9 cellular contexts compared by ENCODE assay signal in genomic region chr6:32046450-32047083, GRCh38. TPM values are rescaled to one million over a fixed set of nuclear protein-coding genes. Genes with fewer than 3 reads are reported as not detected.
DNase-seq lines count a peak whose midpoint lies in the region; ATAC-seq, FAIRE-seq and TF ChIP-seq lines count a peak whose summit lies in the region.
"Had no signal": no experiment of that assay in that cellular context is flagged by ENCODE, and none has a peak within 500 bp of the region (broad histone marks: within the 10 kb centered on the region; RNA-seq: fewer than 3 reads in every experiment).

No MANE protein-coding gene starts in this region.

- CTCF ChIA-PET in activated naive CD4-positive, alpha-beta T cell treated with anti-CD3 and anti-CD28 coated beads for 36 hours (lab: Charles Lee), result interaction anchor here (0.8 to 1.5 kb wide), 2 partner anchors 17 to 739 kb away, joined by 3 read pairs; no protein-coding TSS in a partner anchor

- H3K9me3 Mint-ChIP-seq in brain, result no peaks in the 10 kb centered on the region
- no peaks in the 10 kb centered on the region for H3K9me3 Mint-ChIP-seq in activated naive CD4-positive, alpha-beta T cell treated with anti-CD3 and anti-CD28 coated beads for 36 hours
- H3K9me3 Mint-ChIP-seq: T-helper 1 cell treated with Interleukin-12 subunit alpha and Interleukin-12 subunit beta and Interleukin-4 antibody, amounts not matched to agents 30 μg/mL and 1 μg/mL, for 36 hours had no signal

- ATAC-seq in GM18907 (IDR thresholded peaks at IDR 0.05; ENCODE audit: unreplicated experiment), result no peak
- ATAC-seq in GM18861 (IDR thresholded peaks at IDR 0.05; ENCODE audit: unreplicated experiment), result no peak

- no peaks in the 10 kb centered on the region for H3K27me3 ChIP-seq in layer of hippocampus (ENCODE audit: control insufficient read depth, insufficient read depth, low read length)

- H3K27ac ChIP-seq in layer of hippocampus (ENCODE audit: low read depth, low read length), result peak overlapping the region; percentile 42

- no peak overlapping the region for H3K4me3 Mint-ChIP-seq in brain
- no peak overlapping the region for H3K4me3 Mint-ChIP-seq in activated naive CD4-positive, alpha-beta T cell treated with anti-CD3 and anti-CD28 coated beads for 36 hours
- H3K4me3 Mint-ChIP-seq: T-helper 1 cell treated with Interleukin-12 subunit alpha and Interleukin-12 subunit beta and Interleukin-4 antibody, amounts not matched to agents 30 μg/mL and 1 μg/mL, for 36 hours had no signal

- H3K27ac Mint-ChIP-seq in brain, result peak overlapping the region; percentile 41 to 82 (median 70)
- H3K27ac Mint-ChIP-seq in activated naive CD4-positive, alpha-beta T cell treated with anti-CD3 and anti-CD28 coated beads for 36 hours, result no peak overlapping the region
- H3K27ac Mint-ChIP-seq: T-helper 1 cell treated with Interleukin-12 subunit alpha and Interleukin-12 subunit beta and Interleukin-4 antibody, amounts not matched to agents 30 μg/mL and 1 μg/mL, for 36 hours had no signal

- DNase-seq in NCI-H345 (lab: John Stamatoyannopoulos, UW), result peak; percentile 15
- DNase-seq in NCI-H345 treated with DMSO at 0.1 percent for 48 hours (lab: John Stamatoyannopoulos, UW; ENCODE audit: unreplicated experiment), result no peak
- DNase-seq in urothelium cell line (ENCODE audit: low spot score), result peak; percentile 40
- no peak for DNase-seq in activated naive CD4-positive, alpha-beta T cell treated with anti-CD3 and anti-CD28 coated beads for 36 hours

- H3K36me3 Mint-ChIP-seq in brain, result no peaks in the 10 kb centered on the region
- no peaks in the 10 kb centered on the region for H3K36me3 Mint-ChIP-seq in activated naive CD4-positive, alpha-beta T cell treated with anti-CD3 and anti-CD28 coated beads for 36 hours (ENCODE audit: low read depth)

- FAIRE-seq in urothelium cell line (lab: Jason Lieb, UNC), result no peak

- TF ChIP-seq CTCF in brain (conservative IDR thresholded peaks at IDR 0.05), result peak in 1 of 2 experiments; percentile 30

- H3K4me1 Mint-ChIP-seq in brain, result peaks cover 21% of the 10 kb centered on the region
- peaks cover 3% of the 10 kb centered on the region for H3K4me1 Mint-ChIP-seq in activated naive CD4-positive, alpha-beta T cell treated with anti-CD3 and anti-CD28 coated beads for 36 hours (ENCODE audit: low read depth)

- H3K27me3 Mint-ChIP-seq in brain, result peaks cover under 1% of the 10 kb centered on the region
- no peaks in the 10 kb centered on the region for H3K27me3 Mint-ChIP-seq in activated naive CD4-positive, alpha-beta T cell treated with anti-CD3 and anti-CD28 coated beads for 36 hours (ENCODE audit: low read depth)

- intact Hi-C loops in activated naive CD4-positive, alpha-beta T cell treated with anti-CD3 and anti-CD28 coated beads for 36 hours (cut with micrococcal nuclease), result no loop called here

RNA-seq across cellular contexts. Expression of gene CYP21A2, which starts 8.4 kb away (rescaled TPM):
- 0.66 TPM for polyA plus RNA-seq in brain (ENCODE audit: insufficient read depth, low read depth, low replicate concordance)
- under 1 TPM in 1 of 2 experiments, not detected in 1; 0.19 TPM for total RNA-seq in activated naive CD4-positive, alpha-beta T cell treated with anti-CD3 and anti-CD28 coated beads for 36 hours

RNA-seq across cellular contexts. Expression of gene C4B, which starts 32.0 kb away (rescaled TPM):
- 47.6 TPM for polyA plus RNA-seq in brain (ENCODE audit: insufficient read depth, low read depth, low replicate concordance)
- 1 to 10 TPM; 2.7 to 3.3 TPM for total RNA-seq in activated naive CD4-positive, alpha-beta T cell treated with anti-CD3 and anti-CD28 coated beads for 36 hours

Comparison
In these comparisons a context has a peak if more than half of its experiments do, and no peak if none do; other contexts are left out.
1. DNase-seq: peak in NCI-H345 (single experiment) and urothelium cell line (single experiment); none in NCI-H345 treated with DMSO at 0.1 percent for 48 hours (single experiment) and activated naive CD4-positive, alpha-beta T cell treated with anti-CD3 and anti-CD28 coated beads for 36 hours (single experiment).